In the genomic region with DNA sequence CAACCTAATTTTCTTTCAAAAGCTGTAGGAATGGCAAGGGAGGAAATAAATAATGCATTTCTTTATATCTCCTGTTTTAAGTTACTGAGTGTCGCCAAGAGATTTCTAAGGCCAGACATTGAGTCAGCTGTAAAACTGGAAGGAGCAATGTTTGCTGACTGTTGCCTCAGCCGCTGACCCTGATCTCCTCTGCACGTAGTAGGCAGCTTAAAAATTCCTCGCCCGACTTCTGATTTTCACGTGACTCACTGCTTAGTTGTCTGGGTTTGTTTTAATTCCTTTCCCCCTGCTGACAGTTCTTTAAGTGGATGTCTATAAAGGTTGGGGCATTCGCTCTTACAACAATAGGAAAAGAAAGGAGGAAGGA, we compare ENCODE assay signal across 2 cellular contexts.
A peak's percentile ranks its signal among the peaks of the same experiment; 100 is the strongest.
TF ChIP-seq lines count a peak whose summit lies in the region.

No MANE protein-coding gene starts in this region.

TF ChIP-seq in GM23338, 12 proteins besides CTCF, POLR2A, EP300 and RAD21:
- TF ChIP-seq, protein P1, sequence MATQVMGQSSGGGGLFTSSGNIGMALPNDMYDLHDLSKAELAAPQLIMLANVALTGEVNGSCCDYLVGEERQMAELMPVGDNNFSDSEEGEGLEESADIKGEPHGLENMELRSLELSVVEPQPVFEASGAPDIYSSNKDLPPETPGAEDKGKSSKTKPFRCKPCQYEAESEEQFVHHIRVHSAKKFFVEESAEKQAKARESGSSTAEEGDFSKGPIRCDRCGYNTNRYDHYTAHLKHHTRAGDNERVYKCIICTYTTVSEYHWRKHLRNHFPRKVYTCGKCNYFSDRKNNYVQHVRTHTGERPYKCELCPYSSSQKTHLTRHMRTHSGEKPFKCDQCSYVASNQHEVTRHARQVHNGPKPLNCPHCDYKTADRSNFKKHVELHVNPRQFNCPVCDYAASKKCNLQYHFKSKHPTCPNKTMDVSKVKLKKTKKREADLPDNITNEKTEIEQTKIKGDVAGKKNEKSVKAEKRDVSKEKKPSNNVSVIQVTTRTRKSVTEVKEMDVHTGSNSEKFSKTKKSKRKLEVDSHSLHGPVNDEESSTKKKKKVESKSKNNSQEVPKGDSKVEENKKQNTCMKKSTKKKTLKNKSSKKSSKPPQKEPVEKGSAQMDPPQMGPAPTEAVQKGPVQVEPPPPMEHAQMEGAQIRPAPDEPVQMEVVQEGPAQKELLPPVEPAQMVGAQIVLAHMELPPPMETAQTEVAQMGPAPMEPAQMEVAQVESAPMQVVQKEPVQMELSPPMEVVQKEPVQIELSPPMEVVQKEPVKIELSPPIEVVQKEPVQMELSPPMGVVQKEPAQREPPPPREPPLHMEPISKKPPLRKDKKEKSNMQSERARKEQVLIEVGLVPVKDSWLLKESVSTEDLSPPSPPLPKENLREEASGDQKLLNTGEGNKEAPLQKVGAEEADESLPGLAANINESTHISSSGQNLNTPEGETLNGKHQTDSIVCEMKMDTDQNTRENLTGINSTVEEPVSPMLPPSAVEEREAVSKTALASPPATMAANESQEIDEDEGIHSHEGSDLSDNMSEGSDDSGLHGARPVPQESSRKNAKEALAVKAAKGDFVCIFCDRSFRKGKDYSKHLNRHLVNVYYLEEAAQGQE (IDR thresholded peaks at IDR 0.05; ENCODE audit: unreplicated experiment), result no peak
- TF ChIP-seq NANOG (IDR thresholded peaks at IDR 0.05; ENCODE audit: borderline replicate concordance) (no peak), ZNF331 (CRISPR knock-in tag; IDR thresholded peaks at IDR 0.05; ENCODE audit: low read depth) (no peak), JUNB (IDR thresholded peaks at IDR 0.05; ENCODE audit: unreplicated experiment) (no peak)

TF ChIP-seq in K562, 482 proteins besides CTCF, POLR2A, EP300 and RAD21 (continued from another document):
- TF ChIP-seq, protein P2, sequence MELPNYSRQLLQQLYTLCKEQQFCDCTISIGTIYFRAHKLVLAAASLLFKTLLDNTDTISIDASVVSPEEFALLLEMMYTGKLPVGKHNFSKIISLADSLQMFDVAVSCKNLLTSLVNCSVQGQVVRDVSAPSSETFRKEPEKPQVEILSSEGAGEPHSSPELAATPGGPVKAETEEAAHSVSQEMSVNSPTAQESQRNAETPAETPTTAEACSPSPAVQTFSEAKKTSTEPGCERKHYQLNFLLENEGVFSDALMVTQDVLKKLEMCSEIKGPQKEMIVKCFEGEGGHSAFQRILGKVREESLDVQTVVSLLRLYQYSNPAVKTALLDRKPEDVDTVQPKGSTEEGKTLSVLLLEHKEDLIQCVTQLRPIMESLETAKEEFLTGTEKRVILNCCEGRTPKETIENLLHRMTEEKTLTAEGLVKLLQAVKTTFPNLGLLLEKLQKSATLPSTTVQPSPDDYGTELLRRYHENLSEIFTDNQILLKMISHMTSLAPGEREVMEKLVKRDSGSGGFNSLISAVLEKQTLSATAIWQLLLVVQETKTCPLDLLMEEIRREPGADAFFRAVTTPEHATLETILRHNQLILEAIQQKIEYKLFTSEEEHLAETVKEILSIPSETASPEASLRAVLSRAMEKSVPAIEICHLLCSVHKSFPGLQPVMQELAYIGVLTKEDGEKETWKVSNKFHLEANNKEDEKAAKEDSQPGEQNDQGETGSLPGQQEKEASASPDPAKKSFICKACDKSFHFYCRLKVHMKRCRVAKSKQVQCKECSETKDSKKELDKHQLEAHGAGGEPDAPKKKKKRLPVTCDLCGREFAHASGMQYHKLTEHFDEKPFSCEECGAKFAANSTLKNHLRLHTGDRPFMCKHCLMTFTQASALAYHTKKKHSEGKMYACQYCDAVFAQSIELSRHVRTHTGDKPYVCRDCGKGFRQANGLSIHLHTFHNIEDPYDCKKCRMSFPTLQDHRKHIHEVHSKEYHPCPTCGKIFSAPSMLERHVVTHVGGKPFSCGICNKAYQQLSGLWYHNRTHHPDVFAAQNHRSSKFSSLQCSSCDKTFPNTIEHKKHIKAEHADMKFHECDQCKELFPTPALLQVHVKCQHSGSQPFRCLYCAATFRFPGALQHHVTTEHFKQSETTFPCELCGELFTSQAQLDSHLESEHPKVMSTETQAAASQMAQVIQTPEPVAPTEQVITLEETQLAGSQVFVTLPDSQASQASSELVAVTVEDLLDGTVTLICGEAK (IDR thresholded peaks at IDR 0.05), result no peak
- TF ChIP-seq, protein P2 (CRISPR knock-in tag; IDR thresholded peaks at IDR 0.05), result no peak
- 0 out of 2 replicates have a peak, but pooled peaks have one; percentile 70 for TF ChIP-seq ZKSCAN1 (IDR thresholded peaks at IDR 0.05; ENCODE audit: low read depth, low read length)
